In genomic region chr1:190949932-190950331, GRCh38 we compare ENCODE assay signal across 27 cellular contexts.
A peak's percentile ranks its signal among the peaks of the same experiment; 100 is the strongest.
DNase-seq lines count a peak whose midpoint lies in the region; ATAC-seq, FAIRE-seq and TF ChIP-seq lines count a peak whose summit lies in the region.
"Had no signal": no experiment of that assay in that cellular context is flagged by ENCODE, and none has a peak within 500 bp of the region (broad histone marks: within the 10 kb centered on the region; RNA-seq: fewer than 3 reads in every experiment).

No MANE protein-coding gene starts in this region.

- POLR2A ChIA-PET in H1 (lab: Charles Lee; ENCODE audit: partially characterized antibody) = interaction anchor here (0.6 kb wide), 1 partner anchor 42 kb away, joined by 3 read pairs; no protein-coding TSS in a partner anchor
- POLR2A ChIA-PET in WTC11 (lab: Charles Lee) = no interaction called here

- no peaks in the 10 kb centered on the region for H3K9me3 Mint-ChIP-seq in WTC11

- in situ Hi-C loops in transverse colon (cut with MboI; ENCODE audit: low pct_ligation_motif_present in 1 of 4, low pct_unique_long_range_greater_than_20kb in 1 of 4, low sequenced_read_pairs in 3 of 4) = no loop called here

- H3K79me1 ChIP-seq in H1 (ENCODE audit: low read depth, low read length) = no peaks in the 10 kb centered on the region

- H3K4me3 ChIP-seq in OCI-LY3 (ENCODE audit: low read length) (peak overlapping the region; percentile 56), H1 (ENCODE audit: extremely low read depth in 1 of 4, insufficient read depth in 2 of 4, low read depth in 3 of 4, low read length in 4 of 4) (no peak overlapping the region), transverse colon (no peak overlapping the region)
- H3K4me3 ChIP-seq: psoas muscle, thoracic aorta, uterus had no signal

- H3K9me3 ChIP-seq in OCI-LY3 (ENCODE audit: insufficient read depth, low read length) (no peaks in the 10 kb centered on the region), H1 (ENCODE audit: insufficient read depth in 2 of 2, low read depth in 1 of 2, low read length in 1 of 2) (no peaks in the 10 kb centered on the region), transverse colon (no peaks in the 10 kb centered on the region)
- H3K9me3 ChIP-seq: psoas muscle, thoracic aorta, uterus had no signal

- 88% methylated on average over 5 of the region's 5 CpGs; no CpG with 5 or more reads in 1 of the 2 experiments for WGBS in H1 (ENCODE audit: extremely low coverage in 1 of 2, insufficient coverage in 1 of 2, insufficient read length in 1 of 2, insufficient replicate concordance in 2 of 2, low coverage in 1 of 2, low lambda C conversion rate in 2 of 2, missing lambda C conversion rate in 1 of 2), 2 experiments
- WGBS in transverse colon (ENCODE audit: low coverage in 1 of 2), 2 donors = 42 to 48% methylated on average over 3 to 5 of the region's 5 CpGs

- no peaks in the 10 kb centered on the region for H3K79me2 ChIP-seq in OCI-LY3 (ENCODE audit: low read length)
- H3K79me2 ChIP-seq in H1 (ENCODE audit: control insufficient read depth in 1 of 2, insufficient read depth in 2 of 2, low read length in 2 of 2) = no peaks in the 10 kb centered on the region

- H2BK15ac ChIP-seq in H1 (ENCODE audit: low read length) = no peak overlapping the region

- H2AK5ac ChIP-seq in H1 (ENCODE audit: low read depth, low read length) = no peak overlapping the region

- no peak overlapping the region for H2BK5ac ChIP-seq in H1 (ENCODE audit: low read depth, low read length)

- H2BK12ac ChIP-seq in H1 (ENCODE audit: low read depth, low read length) = no peak overlapping the region

- H3K4me2 ChIP-seq in OCI-LY3 (ENCODE audit: low read length) (peak overlapping the region; percentile 80), H1 (ENCODE audit: insufficient read depth in 1 of 2, low read depth in 2 of 2, low read length in 2 of 2) (no peak overlapping the region)

- no peak for FAIRE-seq in H1 (lab: Jason Lieb, UNC)
- FAIRE-seq: A204.1, keratinocyte had no signal

- H3K4me3 Mint-ChIP-seq in WTC11 = no peak overlapping the region
- H3K4me3 Mint-ChIP-seq: activated B cell treated with CpG ODN at 0.5 μM for 24 hours; activated CD8-positive, alpha-beta memory T cell treated with anti-CD3 and anti-CD28 coated beads, Interleukin-2, amount 10 ng/mL, durations not matched to agents 7 days and 5 days; CD4-positive, alpha-beta memory T cell; IgD-negative memory B cell had no signal

- no peak overlapping the region for H3K14ac ChIP-seq in H1 (ENCODE audit: insufficient read length)

- no peak overlapping the region for H3K56ac ChIP-seq in H1 (replicated peaks; ENCODE audit: insufficient read length, low read depth, low read length)

- H3K23ac ChIP-seq in H1 (ENCODE audit: insufficient read length) = no peak overlapping the region

- DNase-seq in NCI-H510A treated with DMSO at 0.1 percent for 48 hours (lab: John Stamatoyannopoulos, UW) (peak; percentile 27), NCI-H510A (lab: John Stamatoyannopoulos, UW) (no peak), H1 (ENCODE audit: low read depth in 1 of 2, low spot score in 2 of 2) (no peak), activated T-cell treated with anti-CD3 and anti-CD28 coated beads for 4 hours (no peak), Ammon's horn (ENCODE audit: low spot score) (no peak), WTC11 (ENCODE audit: low spot score) (no peak), transverse colon (no peak)
- DNase-seq: activated B cell treated with CpG ODN at 0.5 μM for 24 hours; activated CD8-positive, alpha-beta memory T cell treated with anti-CD3 and anti-CD28 coated beads, Interleukin-2, amount 10 ng/mL, durations not matched to agents 7 days and 5 days; activated naive CD4-positive, alpha-beta T cell treated with Interleukin-2 at 50 U/mL for 16 hours; AML-193; brain microvascular endothelial cell; CD4-positive, alpha-beta memory T cell; glutamatergic neuron; GOT3; left ventricle myocardium superior; NCI-H1105 treated with DMSO at 0.1 percent for 48 hours; NCI-H446; occipital lobe; psoas muscle; stimulated activated naive CD4-positive, alpha-beta T cell treated with Interleukin-2 at 50 U/mL for 16 hours; uterus had no signal

- H3K18ac ChIP-seq in H1 (ENCODE audit: extremely low read depth, low read length) = no peak overlapping the region

- H3K36me3 ChIP-seq in OCI-LY3 (replicated peaks; ENCODE audit: low read depth, low read length) (no peaks in the 10 kb centered on the region), H1 (ENCODE audit: control insufficient read depth in 2 of 4, insufficient read depth in 4 of 4, low read length in 3 of 4) (no peaks in the 10 kb centered on the region), transverse colon (no peaks in the 10 kb centered on the region)
- H3K36me3 ChIP-seq: brain microvascular endothelial cell, thoracic aorta, uterus had no signal

- no peak overlapping the region for H4K91ac ChIP-seq in H1 (replicated peaks; ENCODE audit: insufficient read length, low read length)

- TF ChIP-seq CTCF in OCI-LY3 (IDR thresholded peaks at IDR 0.05; ENCODE audit: low read depth, low read length) (no peak), H1 (IDR thresholded peaks at IDR 0.05; ENCODE audit: control extremely low read depth in 1 of 3, insufficient read depth in 1 of 3, low read depth in 1 of 3, low read length in 3 of 3) (no peak), WTC11 (IDR thresholded peaks at IDR 0.05) (no peak), transverse colon (IDR thresholded peaks at IDR 0.05) (no peak)

- H3K27ac ChIP-seq in OCI-LY3 (ENCODE audit: low read length) (peak overlapping the region; percentile 56), H1 (ENCODE audit: low read depth, low read length) (no peak overlapping the region), transverse colon (no peak overlapping the region)
- H3K27ac ChIP-seq: brain microvascular endothelial cell, psoas muscle, thoracic aorta, uterus had no signal

- H3K27me3 Mint-ChIP-seq in WTC11 (ENCODE audit: low read depth) = no peaks in the 10 kb centered on the region
- H3K27me3 Mint-ChIP-seq: activated B cell treated with CpG ODN at 0.5 μM for 24 hours; activated CD8-positive, alpha-beta memory T cell treated with anti-CD3 and anti-CD28 coated beads, Interleukin-2, amount 10 ng/mL, durations not matched to agents 7 days and 5 days; CD4-positive, alpha-beta memory T cell; IgD-negative memory B cell had no signal

- H2AFZ ChIP-seq in OCI-LY3 (ENCODE audit: low read depth, low read length) = peak overlapping the region; percentile 56; the same call in 1 of the 2 replicates
- peak overlapping the region; percentile 83 for H2AFZ ChIP-seq in H1 (ENCODE audit: low read length)

- H3K9ac ChIP-seq in OCI-LY3 (ENCODE audit: low read length) = peak overlapping the region; percentile 21; the same call in 1 of the 2 replicates
- H3K9ac ChIP-seq in H1 (replicated peaks in 1 of 4; ENCODE audit: extremely low read depth in 1 of 4, low read depth in 3 of 4, low read length in 3 of 4) = no peak overlapping the region

- no peaks in the 10 kb centered on the region for H3K23me2 ChIP-seq in H1 (ENCODE audit: low read depth, low read length)

- TF ChIP-seq POLR2A in H1 (IDR thresholded peaks at IDR 0.05; ENCODE audit: control extremely low read depth in 1 of 2, low read depth in 2 of 2, low read length in 2 of 2) (no peak), transverse colon (IDR thresholded peaks at IDR 0.05) (no peak)

- H3K27ac Mint-ChIP-seq in WTC11 = no peak overlapping the region
- H3K27ac Mint-ChIP-seq: activated B cell treated with CpG ODN at 0.5 μM for 24 hours; activated CD8-positive, alpha-beta memory T cell treated with anti-CD3 and anti-CD28 coated beads, Interleukin-2, amount 10 ng/mL, durations not matched to agents 7 days and 5 days; CD4-positive, alpha-beta memory T cell; IgD-negative memory B cell had no signal

- H3K4ac ChIP-seq in H1 (replicated peaks; ENCODE audit: insufficient read length, low read depth, low read length) = no peak overlapping the region

- H4K20me1 ChIP-seq in OCI-LY3 (ENCODE audit: insufficient read depth, low read length) (no peaks in the 10 kb centered on the region), H1 (replicated peaks in 1 of 2; ENCODE audit: control insufficient read depth in 1 of 2, insufficient read depth in 2 of 2, low read length in 2 of 2) (no peaks in the 10 kb centered on the region)

- no peak overlapping the region for H2BK120ac ChIP-seq in H1 (replicated peaks; ENCODE audit: low read depth, low read length)

- H3K27me3 ChIP-seq in OCI-LY3 (ENCODE audit: low read depth, low read length) (no peaks in the 10 kb centered on the region), H1 (replicated peaks in 1 of 4; ENCODE audit: control insufficient read depth in 3 of 4, extremely low read depth in 1 of 4, insufficient read depth in 3 of 4, low read length in 3 of 4) (no peaks in the 10 kb centered on the region), transverse colon (no peaks in the 10 kb centered on the region)
- H3K27me3 ChIP-seq: brain microvascular endothelial cell, uterus had no signal

- no peaks in the 10 kb centered on the region for H3K36me3 Mint-ChIP-seq in WTC11
- H3K36me3 Mint-ChIP-seq: activated CD8-positive, alpha-beta memory T cell treated with anti-CD3 and anti-CD28 coated beads, Interleukin-2, amount 10 ng/mL, durations not matched to agents 7 days and 5 days; CD4-positive, alpha-beta memory T cell; IgD-negative memory B cell had no signal

- H3K4me1 ChIP-seq in OCI-LY3 (ENCODE audit: low read length) (peaks cover 24% of the 10 kb centered on the region), H1 (replicated peaks in 1 of 4; ENCODE audit: control insufficient read depth in 3 of 4, insufficient read depth in 4 of 4, low read length in 3 of 4) (no peaks in the 10 kb centered on the region; a peak in 1 of 7 replicates), transverse colon (no peaks in the 10 kb centered on the region)
- H3K4me1 ChIP-seq: psoas muscle, uterus had no signal

- no peaks in the 10 kb centered on the region; the same call in 1 of the 2 replicates for H3K4me1 Mint-ChIP-seq in WTC11
- H3K4me1 Mint-ChIP-seq: activated B cell treated with CpG ODN at 0.5 μM for 24 hours; activated CD8-positive, alpha-beta memory T cell treated with anti-CD3 and anti-CD28 coated beads, Interleukin-2, amount 10 ng/mL, durations not matched to agents 7 days and 5 days; CD4-positive, alpha-beta memory T cell; IgD-negative memory B cell had no signal

- no peak overlapping the region for H4K8ac ChIP-seq in H1 (ENCODE audit: extremely low read depth, insufficient read depth, low read length)

- TF ChIP-seq EP300 in H1 (IDR thresholded peaks at IDR 0.05; ENCODE audit: borderline replicate concordance in 1 of 2, low read depth in 2 of 2, low read length in 2 of 2) (no peak), transverse colon (IDR thresholded peaks at IDR 0.05; ENCODE audit: low read depth) (no peak)

- intact Hi-C loops in transverse colon (cut with DNase I; ENCODE audit: low total_unique reads) = no loop called here

- no peak overlapping the region for H4K5ac ChIP-seq in H1 (ENCODE audit: insufficient read length, low read depth, low read length)

- no peak overlapping the region for H2BK20ac ChIP-seq in H1 (ENCODE audit: low read length)

- no peak for TF ChIP-seq RAD21 in H1 (IDR thresholded peaks at IDR 0.05 in 1 of 2, conservative IDR thresholded peaks at IDR 0.05 in 1 of 2; ENCODE audit: low read depth in 2 of 2, low read length in 2 of 2)

- ATAC-seq in WTC11 = no peak
- ATAC-seq: activated CD8-positive, alpha-beta memory T cell treated with anti-CD3 and anti-CD28 coated beads, Interleukin-2, amount 10 ng/mL, durations not matched to agents 7 days and 5 days; left ventricle myocardium superior; psoas muscle had no signal

- CTCF ChIA-PET in H1 (lab: Charles Lee; ENCODE audit: partially characterized antibody) (interaction anchor here (0.6 to 1.0 kb wide), 3 partner anchors 139 to 911 kb away, joined by 3 read pairs; no protein-coding TSS in a partner anchor), WTC11 (lab: Charles Lee) (no interaction called here)
